2 cellular contexts compared by ENCODE assay signal in genomic region chr17:50146230-50146926, GRCh38.
TF ChIP-seq lines count a peak whose summit lies in the region.

No MANE protein-coding gene starts in this region.

TF ChIP-seq in SK-N-SH, 30 proteins besides CTCF, POLR2A, EP300 and RAD21:
- TF ChIP-seq IRF3 (IDR thresholded peaks at IDR 0.05; ENCODE audit: low read depth, low read length) = no peak
- no peak for TF ChIP-seq YY1 (IDR thresholded peaks at IDR 0.05; ENCODE audit: low read depth)
- no peak for TF ChIP-seq JUND (IDR thresholded peaks at IDR 0.05)

TF ChIP-seq in SK-N-SH treated with all-trans-retinoic acid at 6 μM for 48 hours, 23 proteins besides CTCF, POLR2A, EP300 and RAD21 (continued from another document):
- TF ChIP-seq, protein P1, sequence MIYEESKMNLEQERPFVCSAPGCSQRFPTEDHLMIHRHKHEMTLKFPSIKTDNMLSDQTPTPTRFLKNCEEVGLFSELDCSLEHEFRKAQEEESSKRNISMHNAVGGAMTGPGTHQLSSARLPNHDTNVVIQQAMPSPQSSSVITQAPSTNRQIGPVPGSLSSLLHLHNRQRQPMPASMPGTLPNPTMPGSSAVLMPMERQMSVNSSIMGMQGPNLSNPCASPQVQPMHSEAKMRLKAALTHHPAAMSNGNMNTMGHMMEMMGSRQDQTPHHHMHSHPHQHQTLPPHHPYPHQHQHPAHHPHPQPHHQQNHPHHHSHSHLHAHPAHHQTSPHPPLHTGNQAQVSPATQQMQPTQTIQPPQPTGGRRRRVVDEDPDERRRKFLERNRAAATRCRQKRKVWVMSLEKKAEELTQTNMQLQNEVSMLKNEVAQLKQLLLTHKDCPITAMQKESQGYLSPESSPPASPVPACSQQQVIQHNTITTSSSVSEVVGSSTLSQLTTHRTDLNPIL (CRISPR knock-in tag; IDR thresholded peaks at IDR 0.05; ENCODE audit: low read depth) = no peak
- TF ChIP-seq, protein P2, sequence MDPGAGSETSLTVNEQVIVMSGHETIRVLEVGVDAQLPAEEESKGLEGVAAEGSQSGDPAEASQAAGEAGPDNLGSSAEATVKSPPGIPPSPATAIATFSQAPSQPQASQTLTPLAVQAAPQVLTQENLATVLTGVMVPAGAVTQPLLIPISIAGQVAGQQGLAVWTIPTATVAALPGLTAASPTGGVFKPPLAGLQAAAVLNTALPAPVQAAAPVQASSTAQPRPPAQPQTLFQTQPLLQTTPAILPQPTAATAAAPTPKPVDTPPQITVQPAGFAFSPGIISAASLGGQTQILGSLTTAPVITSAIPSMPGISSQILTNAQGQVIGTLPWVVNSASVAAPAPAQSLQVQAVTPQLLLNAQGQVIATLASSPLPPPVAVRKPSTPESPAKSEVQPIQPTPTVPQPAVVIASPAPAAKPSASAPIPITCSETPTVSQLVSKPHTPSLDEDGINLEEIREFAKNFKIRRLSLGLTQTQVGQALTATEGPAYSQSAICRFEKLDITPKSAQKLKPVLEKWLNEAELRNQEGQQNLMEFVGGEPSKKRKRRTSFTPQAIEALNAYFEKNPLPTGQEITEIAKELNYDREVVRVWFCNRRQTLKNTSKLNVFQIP (CRISPR knock-in tag; IDR thresholded peaks at IDR 0.05; ENCODE audit: borderline replicate concordance, low read depth) = no peak
- TF ChIP-seq SNAI2 (CRISPR knock-in tag; IDR thresholded peaks at IDR 0.05) (no peak), RARB (CRISPR knock-in tag; IDR thresholded peaks at IDR 0.05) (no peak), ZFP3 (CRISPR knock-in tag; IDR thresholded peaks at IDR 0.05) (no peak), ZFP30 (CRISPR knock-in tag; IDR thresholded peaks at IDR 0.05) (no peak), ARNTL (CRISPR knock-in tag; IDR thresholded peaks at IDR 0.05; ENCODE audit: borderline replicate concordance, low read depth) (no peak), GLIS3 (CRISPR knock-in tag; IDR thresholded peaks at IDR 0.05) (no peak), CSDC2 (CRISPR knock-in tag; IDR thresholded peaks at IDR 0.05) (no peak), ZC3H10 (CRISPR knock-in tag; IDR thresholded peaks at IDR 0.05) (no peak), OSR1 (CRISPR knock-in tag; IDR thresholded peaks at IDR 0.05) (no peak), CSRNP3 (CRISPR knock-in tag; IDR thresholded peaks at IDR 0.05) (no peak), ZNF8 (CRISPR knock-in tag; IDR thresholded peaks at IDR 0.05) (no peak), ZNF70 (CRISPR knock-in tag; IDR thresholded peaks at IDR 0.05) (no peak), ISL1 (CRISPR knock-in tag; IDR thresholded peaks at IDR 0.05) (no peak), TCF4 (CRISPR knock-in tag; IDR thresholded peaks at IDR 0.05; ENCODE audit: borderline replicate concordance) (no peak), TSHZ2 (CRISPR knock-in tag; IDR thresholded peaks at IDR 0.05) (no peak), TOX (CRISPR knock-in tag; IDR thresholded peaks at IDR 0.05; ENCODE audit: borderline replicate concordance) (no peak)
- TF ChIP-seq, protein P3, sequence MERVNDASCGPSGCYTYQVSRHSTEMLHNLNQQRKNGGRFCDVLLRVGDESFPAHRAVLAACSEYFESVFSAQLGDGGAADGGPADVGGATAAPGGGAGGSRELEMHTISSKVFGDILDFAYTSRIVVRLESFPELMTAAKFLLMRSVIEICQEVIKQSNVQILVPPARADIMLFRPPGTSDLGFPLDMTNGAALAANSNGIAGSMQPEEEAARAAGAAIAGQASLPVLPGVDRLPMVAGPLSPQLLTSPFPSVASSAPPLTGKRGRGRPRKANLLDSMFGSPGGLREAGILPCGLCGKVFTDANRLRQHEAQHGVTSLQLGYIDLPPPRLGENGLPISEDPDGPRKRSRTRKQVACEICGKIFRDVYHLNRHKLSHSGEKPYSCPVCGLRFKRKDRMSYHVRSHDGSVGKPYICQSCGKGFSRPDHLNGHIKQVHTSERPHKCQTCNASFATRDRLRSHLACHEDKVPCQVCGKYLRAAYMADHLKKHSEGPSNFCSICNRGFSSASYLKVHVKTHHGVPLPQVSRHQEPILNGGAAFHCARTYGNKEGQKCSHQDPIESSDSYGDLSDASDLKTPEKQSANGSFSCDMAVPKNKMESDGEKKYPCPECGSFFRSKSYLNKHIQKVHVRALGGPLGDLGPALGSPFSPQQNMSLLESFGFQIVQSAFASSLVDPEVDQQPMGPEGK (CRISPR knock-in tag; IDR thresholded peaks at IDR 0.05; ENCODE audit: borderline replicate concordance) = no peak
